1 cellular context compared by ENCODE assay signal in the genomic region with DNA sequence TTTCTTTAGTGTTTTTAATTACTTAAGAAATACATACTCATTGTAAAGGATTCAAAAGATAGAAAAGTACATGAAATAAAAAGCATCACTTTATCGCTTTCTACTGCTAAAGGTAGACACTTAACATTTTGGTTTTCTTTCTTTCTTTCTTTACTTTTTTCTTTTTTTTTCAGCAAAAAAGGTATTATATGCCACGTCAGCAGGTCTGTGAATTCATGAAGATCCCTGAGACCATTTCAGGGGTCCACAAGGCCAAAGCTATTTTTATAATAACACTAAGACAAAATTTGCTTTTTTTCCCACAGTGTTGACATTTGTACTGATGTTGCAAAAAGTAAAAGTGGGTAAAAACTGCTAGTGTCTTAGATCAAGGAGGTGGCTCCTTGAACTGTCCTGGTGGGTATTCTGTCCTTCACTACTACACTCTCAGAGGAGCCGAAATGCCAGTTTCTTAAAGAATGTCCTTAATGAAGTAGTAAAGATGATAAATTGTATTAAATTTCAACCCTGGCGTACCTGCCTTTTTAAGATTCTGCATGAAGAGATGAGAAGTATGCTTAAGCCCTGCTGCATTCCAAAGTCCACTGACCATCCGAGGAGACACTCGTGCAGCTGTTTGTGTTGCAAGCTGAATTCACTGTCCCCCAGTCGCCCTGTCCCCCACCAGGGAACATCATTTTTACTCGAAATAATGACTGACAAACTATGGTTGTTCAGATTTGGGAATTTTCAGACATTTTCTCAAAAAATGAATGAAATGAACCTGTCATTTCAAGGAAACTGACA.
TF ChIP-seq lines count a peak whose summit lies in the region.

No MANE protein-coding gene starts in this region.

TF ChIP-seq in HepG2, 621 proteins besides CTCF, POLR2A, EP300 and RAD21 (continued from another document and continues in another):
- TF ChIP-seq, protein P1, sequence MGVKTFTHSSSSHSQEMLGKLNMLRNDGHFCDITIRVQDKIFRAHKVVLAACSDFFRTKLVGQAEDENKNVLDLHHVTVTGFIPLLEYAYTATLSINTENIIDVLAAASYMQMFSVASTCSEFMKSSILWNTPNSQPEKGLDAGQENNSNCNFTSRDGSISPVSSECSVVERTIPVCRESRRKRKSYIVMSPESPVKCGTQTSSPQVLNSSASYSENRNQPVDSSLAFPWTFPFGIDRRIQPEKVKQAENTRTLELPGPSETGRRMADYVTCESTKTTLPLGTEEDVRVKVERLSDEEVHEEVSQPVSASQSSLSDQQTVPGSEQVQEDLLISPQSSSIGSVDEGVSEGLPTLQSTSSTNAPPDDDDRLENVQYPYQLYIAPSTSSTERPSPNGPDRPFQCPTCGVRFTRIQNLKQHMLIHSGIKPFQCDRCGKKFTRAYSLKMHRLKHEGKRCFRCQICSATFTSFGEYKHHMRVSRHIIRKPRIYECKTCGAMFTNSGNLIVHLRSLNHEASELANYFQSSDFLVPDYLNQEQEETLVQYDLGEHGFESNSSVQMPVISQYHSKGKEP (CRISPR knock-in tag; IDR thresholded peaks at IDR 0.05): no peak
- TF ChIP-seq ZSCAN20 (CRISPR knock-in tag; IDR thresholded peaks at IDR 0.05; ENCODE audit: borderline replicate concordance): no peak
- no peak for TF ChIP-seq ZNF660 (CRISPR knock-in tag; IDR thresholded peaks at IDR 0.05; ENCODE audit: borderline replicate concordance, low read depth)
- TF ChIP-seq SAFB2 (CRISPR knock-in tag; IDR thresholded peaks at IDR 0.05; ENCODE audit: borderline replicate concordance, low read depth): no peak
- TF ChIP-seq, protein P2, sequence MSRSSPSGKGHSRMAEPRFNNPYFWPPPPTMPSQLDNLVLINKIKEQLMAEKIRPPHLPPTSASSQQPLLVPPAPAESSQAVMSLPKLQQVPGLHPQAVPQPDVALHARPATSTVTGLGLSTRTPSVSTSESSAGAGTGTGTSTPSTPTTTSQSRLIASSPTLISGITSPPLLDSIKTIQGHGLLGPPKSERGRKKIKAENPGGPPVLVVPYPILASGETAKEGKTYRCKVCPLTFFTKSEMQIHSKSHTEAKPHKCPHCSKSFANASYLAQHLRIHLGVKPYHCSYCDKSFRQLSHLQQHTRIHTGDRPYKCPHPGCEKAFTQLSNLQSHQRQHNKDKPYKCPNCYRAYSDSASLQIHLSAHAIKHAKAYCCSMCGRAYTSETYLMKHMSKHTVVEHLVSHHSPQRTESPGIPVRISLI (CRISPR knock-in tag; IDR thresholded peaks at IDR 0.05; ENCODE audit: borderline replicate concordance): no peak
- 0 out of 2 replicates have a peak, but pooled peaks have one; percentile 12 for TF ChIP-seq NCOA2 (CRISPR knock-in tag; IDR thresholded peaks at IDR 0.05)
- TF ChIP-seq KLF11 (CRISPR knock-in tag; IDR thresholded peaks at IDR 0.05): no peak
- no peak for TF ChIP-seq REL (CRISPR knock-in tag; conservative IDR thresholded peaks at IDR 0.05)
- no peak for TF ChIP-seq ZNF615 (CRISPR knock-in tag; IDR thresholded peaks at IDR 0.05; ENCODE audit: borderline replicate concordance)
- TF ChIP-seq CEBPG (CRISPR knock-in tag; IDR thresholded peaks at IDR 0.05): peak; percentile 14; the same call in 1 of the 2 replicates
- TF ChIP-seq, protein P3, sequence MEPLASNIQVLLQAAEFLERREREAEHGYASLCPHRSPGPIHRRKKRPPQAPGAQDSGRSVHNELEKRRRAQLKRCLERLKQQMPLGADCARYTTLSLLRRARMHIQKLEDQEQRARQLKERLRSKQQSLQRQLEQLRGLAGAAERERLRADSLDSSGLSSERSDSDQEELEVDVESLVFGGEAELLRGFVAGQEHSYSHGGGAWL (CRISPR knock-in tag; IDR thresholded peaks at IDR 0.05): no peak
- TF ChIP-seq, protein P4, sequence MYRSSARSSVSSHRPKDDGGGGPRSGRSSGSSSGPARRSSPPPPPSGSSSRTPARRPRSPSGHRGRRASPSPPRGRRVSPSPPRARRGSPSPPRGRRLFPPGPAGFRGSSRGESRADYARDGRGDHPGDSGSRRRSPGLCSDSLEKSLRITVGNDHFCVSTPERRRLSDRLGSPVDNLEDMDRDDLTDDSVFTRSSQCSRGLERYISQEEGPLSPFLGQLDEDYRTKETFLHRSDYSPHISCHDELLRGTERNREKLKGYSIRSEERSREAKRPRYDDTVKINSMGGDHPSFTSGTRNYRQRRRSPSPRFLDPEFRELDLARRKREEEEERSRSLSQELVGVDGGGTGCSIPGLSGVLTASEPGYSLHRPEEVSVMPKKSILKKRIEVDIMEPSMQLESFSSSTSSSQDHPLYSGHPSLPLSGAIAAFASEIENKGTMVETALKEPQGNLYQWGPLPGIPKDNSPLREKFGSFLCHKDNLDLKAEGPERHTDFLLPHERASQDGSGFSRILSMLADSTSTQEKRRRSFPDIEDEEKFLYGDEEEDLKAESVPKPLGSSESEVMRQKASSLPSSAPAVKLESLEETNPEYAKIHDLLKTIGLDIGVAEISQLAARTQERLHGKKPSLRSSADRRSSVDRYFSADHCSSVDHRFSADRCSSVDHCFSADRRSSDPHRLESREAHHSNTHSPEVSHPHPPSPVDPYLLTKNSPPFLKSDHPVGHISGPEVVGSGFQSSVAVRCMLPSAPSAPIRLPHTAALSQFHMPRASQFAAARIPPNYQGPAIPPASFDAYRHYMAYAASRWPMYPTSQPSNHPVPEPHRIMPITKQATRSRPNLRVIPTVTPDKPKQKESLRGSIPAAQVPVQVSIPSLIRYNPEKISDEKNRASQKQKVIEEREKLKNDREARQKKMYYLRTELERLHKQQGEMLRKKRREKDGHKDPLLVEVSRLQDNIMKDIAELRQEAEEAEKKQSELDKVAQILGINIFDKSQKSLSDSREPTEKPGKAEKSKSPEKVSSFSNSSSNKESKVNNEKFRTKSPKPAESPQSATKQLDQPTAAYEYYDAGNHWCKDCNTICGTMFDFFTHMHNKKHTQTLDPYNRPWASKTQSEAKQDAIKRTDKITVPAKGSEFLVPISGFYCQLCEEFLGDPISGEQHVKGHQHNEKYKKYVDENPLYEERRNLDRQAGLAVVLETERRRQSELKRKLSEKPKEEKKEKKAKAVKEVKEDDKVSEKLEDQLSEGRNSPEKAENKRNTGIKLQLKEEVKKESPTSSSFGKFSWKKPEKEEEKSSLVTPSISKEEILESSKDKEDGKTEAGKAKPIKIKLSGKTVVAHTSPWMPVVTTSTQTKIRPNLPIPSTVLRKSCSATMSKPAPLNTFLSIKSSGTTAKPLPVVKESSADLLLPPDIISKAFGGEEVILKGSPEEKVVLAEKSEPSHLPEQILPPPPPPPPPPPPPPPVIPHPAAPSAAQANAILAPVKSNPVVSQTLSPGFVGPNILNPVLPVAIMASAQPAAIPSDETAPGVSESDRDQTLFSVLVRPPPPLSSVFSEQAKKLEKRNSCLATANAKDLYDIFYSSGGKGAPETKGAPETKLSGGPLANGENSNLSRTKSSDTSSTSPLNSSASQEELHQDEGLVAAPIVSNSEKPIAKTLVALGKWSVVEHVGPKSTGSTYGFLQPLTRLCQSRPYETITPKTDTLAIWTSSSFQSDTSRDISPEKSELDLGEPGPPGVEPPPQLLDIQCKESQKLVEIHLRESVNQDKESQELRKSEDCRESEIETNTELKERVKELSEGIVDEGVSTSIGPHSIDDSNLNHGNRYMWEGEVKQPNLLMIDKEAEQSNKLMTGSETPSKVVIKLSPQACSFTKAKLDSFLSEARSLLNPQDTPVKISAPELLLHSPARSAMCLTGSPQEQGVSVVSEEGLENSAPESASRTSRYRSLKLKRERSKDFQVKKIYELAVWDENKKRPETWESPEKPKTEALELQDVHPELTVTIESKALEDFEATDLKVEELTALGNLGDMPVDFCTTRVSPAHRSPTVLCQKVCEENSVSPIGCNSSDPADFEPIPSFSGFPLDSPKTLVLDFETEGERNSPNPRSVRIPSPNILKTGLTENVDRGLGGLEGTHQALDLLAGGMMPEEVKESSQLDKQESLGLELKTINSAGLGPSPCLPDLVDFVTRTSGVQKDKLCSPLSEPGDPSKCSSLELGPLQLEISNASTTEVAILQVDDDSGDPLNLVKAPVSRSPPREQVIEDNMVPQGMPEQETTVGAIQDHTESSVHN (CRISPR knock-in tag; IDR thresholded peaks at IDR 0.05): no peak
- TF ChIP-seq ZNF136 (CRISPR knock-in tag; IDR thresholded peaks at IDR 0.05; ENCODE audit: low read depth): no peak
- TF ChIP-seq ZNF619 (CRISPR knock-in tag; IDR thresholded peaks at IDR 0.05): no peak
- no peak for TF ChIP-seq ZNF616 (CRISPR knock-in tag; IDR thresholded peaks at IDR 0.05; ENCODE audit: low read depth)
- no peak for TF ChIP-seq ZNF703 (CRISPR knock-in tag; IDR thresholded peaks at IDR 0.05; ENCODE audit: borderline replicate concordance)
- TF ChIP-seq, protein P5, sequence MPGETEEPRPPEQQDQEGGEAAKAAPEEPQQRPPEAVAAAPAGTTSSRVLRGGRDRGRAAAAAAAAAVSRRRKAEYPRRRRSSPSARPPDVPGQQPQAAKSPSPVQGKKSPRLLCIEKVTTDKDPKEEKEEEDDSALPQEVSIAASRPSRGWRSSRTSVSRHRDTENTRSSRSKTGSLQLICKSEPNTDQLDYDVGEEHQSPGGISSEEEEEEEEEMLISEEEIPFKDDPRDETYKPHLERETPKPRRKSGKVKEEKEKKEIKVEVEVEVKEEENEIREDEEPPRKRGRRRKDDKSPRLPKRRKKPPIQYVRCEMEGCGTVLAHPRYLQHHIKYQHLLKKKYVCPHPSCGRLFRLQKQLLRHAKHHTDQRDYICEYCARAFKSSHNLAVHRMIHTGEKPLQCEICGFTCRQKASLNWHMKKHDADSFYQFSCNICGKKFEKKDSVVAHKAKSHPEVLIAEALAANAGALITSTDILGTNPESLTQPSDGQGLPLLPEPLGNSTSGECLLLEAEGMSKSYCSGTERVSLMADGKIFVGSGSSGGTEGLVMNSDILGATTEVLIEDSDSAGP (CRISPR knock-in tag; IDR thresholded peaks at IDR 0.05; ENCODE audit: borderline replicate concordance): no peak
- no peak for TF ChIP-seq TCF7 (IDR thresholded peaks at IDR 0.05; ENCODE audit: low read depth)
- no peak for TF ChIP-seq GTF2F1 (IDR thresholded peaks at IDR 0.05; ENCODE audit: low read length)
- no peak for TF ChIP-seq ZNF33B (CRISPR knock-in tag; IDR thresholded peaks at IDR 0.05)
- no peak for TF ChIP-seq JARID2 (CRISPR knock-in tag; IDR thresholded peaks at IDR 0.05; ENCODE audit: insufficient replicate concordance)
- TF ChIP-seq, protein P6, sequence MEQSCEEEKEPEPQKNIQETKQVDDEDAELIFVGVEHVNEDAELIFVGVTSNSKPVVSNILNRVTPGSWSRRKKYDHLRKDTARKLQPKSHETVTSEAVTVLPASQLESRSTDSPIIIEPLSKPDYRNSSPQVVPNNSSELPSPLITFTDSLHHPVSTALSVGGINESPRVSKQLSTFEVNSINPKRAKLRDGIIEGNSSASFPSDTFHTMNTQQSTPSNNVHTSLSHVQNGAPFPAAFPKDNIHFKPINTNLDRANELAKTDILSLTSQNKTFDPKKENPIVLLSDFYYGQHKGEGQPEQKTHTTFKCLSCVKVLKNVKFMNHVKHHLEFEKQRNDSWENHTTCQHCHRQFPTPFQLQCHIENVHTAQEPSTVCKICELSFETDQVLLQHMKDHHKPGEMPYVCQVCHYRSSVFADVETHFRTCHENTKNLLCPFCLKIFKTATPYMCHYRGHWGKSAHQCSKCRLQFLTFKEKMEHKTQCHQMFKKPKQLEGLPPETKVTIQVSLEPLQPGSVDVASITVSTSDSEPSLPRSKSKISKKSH (CRISPR knock-in tag; IDR thresholded peaks at IDR 0.05; ENCODE audit: borderline replicate concordance): no peak
- TF ChIP-seq NFATC3 (CRISPR knock-in tag; IDR thresholded peaks at IDR 0.05): no peak
- no peak for TF ChIP-seq ZNF605 (CRISPR knock-in tag; IDR thresholded peaks at IDR 0.05)
- TF ChIP-seq, protein P7, sequence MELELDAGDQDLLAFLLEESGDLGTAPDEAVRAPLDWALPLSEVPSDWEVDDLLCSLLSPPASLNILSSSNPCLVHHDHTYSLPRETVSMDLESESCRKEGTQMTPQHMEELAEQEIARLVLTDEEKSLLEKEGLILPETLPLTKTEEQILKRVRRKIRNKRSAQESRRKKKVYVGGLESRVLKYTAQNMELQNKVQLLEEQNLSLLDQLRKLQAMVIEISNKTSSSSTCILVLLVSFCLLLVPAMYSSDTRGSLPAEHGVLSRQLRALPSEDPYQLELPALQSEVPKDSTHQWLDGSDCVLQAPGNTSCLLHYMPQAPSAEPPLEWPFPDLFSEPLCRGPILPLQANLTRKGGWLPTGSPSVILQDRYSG (CRISPR knock-in tag; IDR thresholded peaks at IDR 0.05): no peak
- no peak for TF ChIP-seq DPF2 (CRISPR knock-in tag; IDR thresholded peaks at IDR 0.05; ENCODE audit: borderline replicate concordance, low read depth)
- no peak for TF ChIP-seq ARNT (IDR thresholded peaks at IDR 0.05)
- TF ChIP-seq ZNF776 (CRISPR knock-in tag; IDR thresholded peaks at IDR 0.05): no peak
- TF ChIP-seq, protein P8, sequence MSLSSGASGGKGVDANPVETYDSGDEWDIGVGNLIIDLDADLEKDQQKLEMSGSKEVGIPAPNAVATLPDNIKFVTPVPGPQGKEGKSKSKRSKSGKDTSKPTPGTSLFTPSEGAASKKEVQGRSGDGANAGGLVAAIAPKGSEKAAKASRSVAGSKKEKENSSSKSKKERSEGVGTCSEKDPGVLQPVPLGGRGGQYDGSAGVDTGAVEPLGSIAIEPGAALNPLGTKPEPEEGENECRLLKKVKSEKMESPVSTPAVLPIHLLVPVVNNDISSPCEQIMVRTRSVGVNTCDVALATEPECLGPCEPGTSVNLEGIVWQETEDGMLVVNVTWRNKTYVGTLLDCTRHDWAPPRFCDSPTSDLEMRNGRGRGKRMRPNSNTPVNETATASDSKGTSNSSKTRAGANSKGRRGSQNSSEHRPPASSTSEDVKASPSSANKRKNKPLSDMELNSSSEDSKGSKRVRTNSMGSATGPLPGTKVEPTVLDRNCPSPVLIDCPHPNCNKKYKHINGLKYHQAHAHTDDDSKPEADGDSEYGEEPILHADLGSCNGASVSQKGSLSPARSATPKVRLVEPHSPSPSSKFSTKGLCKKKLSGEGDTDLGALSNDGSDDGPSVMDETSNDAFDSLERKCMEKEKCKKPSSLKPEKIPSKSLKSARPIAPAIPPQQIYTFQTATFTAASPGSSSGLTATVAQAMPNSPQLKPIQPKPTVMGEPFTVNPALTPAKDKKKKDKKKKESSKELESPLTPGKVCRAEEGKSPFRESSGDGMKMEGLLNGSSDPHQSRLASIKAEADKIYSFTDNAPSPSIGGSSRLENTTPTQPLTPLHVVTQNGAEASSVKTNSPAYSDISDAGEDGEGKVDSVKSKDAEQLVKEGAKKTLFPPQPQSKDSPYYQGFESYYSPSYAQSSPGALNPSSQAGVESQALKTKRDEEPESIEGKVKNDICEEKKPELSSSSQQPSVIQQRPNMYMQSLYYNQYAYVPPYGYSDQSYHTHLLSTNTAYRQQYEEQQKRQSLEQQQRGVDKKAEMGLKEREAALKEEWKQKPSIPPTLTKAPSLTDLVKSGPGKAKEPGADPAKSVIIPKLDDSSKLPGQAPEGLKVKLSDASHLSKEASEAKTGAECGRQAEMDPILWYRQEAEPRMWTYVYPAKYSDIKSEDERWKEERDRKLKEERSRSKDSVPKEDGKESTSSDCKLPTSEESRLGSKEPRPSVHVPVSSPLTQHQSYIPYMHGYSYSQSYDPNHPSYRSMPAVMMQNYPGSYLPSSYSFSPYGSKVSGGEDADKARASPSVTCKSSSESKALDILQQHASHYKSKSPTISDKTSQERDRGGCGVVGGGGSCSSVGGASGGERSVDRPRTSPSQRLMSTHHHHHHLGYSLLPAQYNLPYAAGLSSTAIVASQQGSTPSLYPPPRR (CRISPR knock-in tag; IDR thresholded peaks at IDR 0.05; ENCODE audit: borderline replicate concordance): 0 out of 2 replicates have a peak, but pooled peaks have one; percentile 14
- TF ChIP-seq ARID2 (CRISPR knock-in tag; IDR thresholded peaks at IDR 0.05; ENCODE audit: borderline replicate concordance): no peak
- no peak for TF ChIP-seq ZNF678 (CRISPR knock-in tag; IDR thresholded peaks at IDR 0.05)
- peak; percentile 24; the same call in 1 of the 2 replicates for TF ChIP-seq IRF2 (CRISPR knock-in tag; IDR thresholded peaks at IDR 0.05)
